ENCODE assay signal across 9 cellular contexts in the genomic region with DNA sequence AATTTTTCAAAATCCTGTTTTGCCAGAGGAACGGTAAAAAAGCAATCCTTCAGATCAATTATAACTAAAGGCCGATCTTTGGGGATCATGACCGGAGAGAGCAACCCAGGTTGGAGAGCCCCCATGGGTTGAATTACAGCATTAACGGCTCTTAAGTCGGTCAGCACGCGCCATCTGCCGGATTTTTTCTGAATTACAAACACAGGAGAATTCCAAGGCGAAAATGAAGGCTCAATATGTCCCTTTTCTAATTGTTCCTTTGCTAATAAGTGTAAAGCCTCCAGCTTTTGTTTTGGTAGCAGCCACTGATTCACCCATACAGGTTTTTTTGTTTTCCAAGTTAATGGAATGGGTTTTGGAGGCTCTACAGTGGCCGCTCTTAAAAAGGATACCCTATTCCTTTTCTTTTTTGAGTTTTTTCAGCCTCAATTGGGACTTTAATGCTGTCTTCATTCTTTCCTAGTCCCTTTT. TPM values are rescaled to one million over a fixed set of nuclear protein-coding genes. Genes with fewer than 3 reads are reported as not detected.
DNase-seq lines count a peak whose midpoint lies in the region; ATAC-seq and TF ChIP-seq lines count a peak whose summit lies in the region.
"Had no signal": no experiment of that assay in that cellular context is flagged by ENCODE, and none has a peak within 500 bp of the region (broad histone marks: within the 10 kb centered on the region; RNA-seq: fewer than 3 reads in every experiment).

No MANE protein-coding gene starts in this region.

- H3K27ac ChIP-seq in Panc1 (ENCODE audit: low read length) = no peak overlapping the region
- H3K27ac ChIP-seq in trophoblast cell (ENCODE audit: low read depth, low read length) = no peak overlapping the region
- no peak overlapping the region for H3K27ac ChIP-seq in vagina

- H3K23ac ChIP-seq in trophoblast cell (ENCODE audit: low read length) = no peak overlapping the region

- H3K4me3 Mint-ChIP-seq in Caco-2 (ENCODE audit: unreplicated experiment) = no peak overlapping the region
- H3K4me3 Mint-ChIP-seq in activated T-cell treated with anti-CD3 and anti-CD28 coated beads, Interleukin-2, amount 50 U/mL, for 4 hours = no peak overlapping the region
- H3K4me3 Mint-ChIP-seq: T-helper 1 cell treated with Interleukin-12 subunit alpha and Interleukin-12 subunit beta and Interleukin-4 antibody, amounts not matched to agents 30 μg/mL and 1 μg/mL, for 36 hours had no signal

- no peak overlapping the region for H2AK5ac ChIP-seq in trophoblast cell (ENCODE audit: low read length)

- CTCF ChIA-PET in Caco-2 (lab: Charles Lee) (no interaction called here), Panc1 (lab: Charles Lee) (no interaction called here)

- intact Hi-C loops in Caco-2 (cut with micrococcal nuclease; ENCODE audit: unreplicated experiment) (loop anchor here (1.0 kb wide), 2 partner anchors 173 to 238 kb away; no protein-coding TSS in a partner anchor), Panc1 (cut with micrococcal nuclease; ENCODE audit: unreplicated experiment) (no loop called here), vagina (cut with DNase I) (no loop called here)

- no peak overlapping the region for H4K12ac ChIP-seq in trophoblast cell (ENCODE audit: low read depth, low read length)

- no peaks in the 10 kb centered on the region for H3K27me3 Mint-ChIP-seq in Caco-2 (ENCODE audit: insufficient read depth, unreplicated experiment)
- H3K27me3 Mint-ChIP-seq in activated T-cell treated with anti-CD3 and anti-CD28 coated beads, Interleukin-2, amount 50 U/mL, for 4 hours (ENCODE audit: low read depth) = no peaks in the 10 kb centered on the region

- H3K27me3 ChIP-seq in Caco-2 (replicated peaks; ENCODE audit: control insufficient read depth, insufficient read depth, low read length) (no peaks in the 10 kb centered on the region), Panc1 (ENCODE audit: control insufficient read depth, insufficient read depth, low read length) (no peaks in the 10 kb centered on the region), trophoblast cell (ENCODE audit: insufficient read depth, low read length) (no peaks in the 10 kb centered on the region), vagina (no peaks in the 10 kb centered on the region)

- TF ChIP-seq POLR2A in vagina (IDR thresholded peaks at IDR 0.05) = no peak

- WGBS in trophoblast cell (ENCODE audit: extremely low coverage, insufficient coverage, insufficient read length) = no CpG with 5 or more reads among the region's 10 CpGs

- H3K4me1 Mint-ChIP-seq in Caco-2 (ENCODE audit: low read depth, unreplicated experiment) = peaks cover 23% of the 10 kb centered on the region
- peaks cover 13% of the 10 kb centered on the region for H3K4me1 Mint-ChIP-seq in activated T-cell treated with anti-CD3 and anti-CD28 coated beads, Interleukin-2, amount 50 U/mL, for 4 hours (ENCODE audit: low read depth)

- no peaks in the 10 kb centered on the region for H3K9me3 Mint-ChIP-seq in Caco-2 (ENCODE audit: unreplicated experiment)
- H3K9me3 Mint-ChIP-seq in activated T-cell treated with anti-CD3 and anti-CD28 coated beads, Interleukin-2, amount 50 U/mL, for 4 hours = no peaks in the 10 kb centered on the region
- H3K9me3 Mint-ChIP-seq: T-helper 1 cell treated with Interleukin-12 subunit alpha and Interleukin-12 subunit beta and Interleukin-4 antibody, amounts not matched to agents 30 μg/mL and 1 μg/mL, for 36 hours had no signal

- H3K4me1 ChIP-seq in Caco-2 (peaks cover 26% of the 10 kb centered on the region), Panc1 (ENCODE audit: control insufficient read depth, insufficient read depth, low read length) (peaks cover 5% of the 10 kb centered on the region), trophoblast cell (ENCODE audit: control insufficient read depth in 1 of 2, insufficient read depth in 2 of 2, low read length in 2 of 2) (no peaks in the 10 kb centered on the region), vagina (no peaks in the 10 kb centered on the region)

- no peak overlapping the region for H3K14ac ChIP-seq in trophoblast cell (ENCODE audit: low read length)

- no peak overlapping the region for H2BK12ac ChIP-seq in trophoblast cell (ENCODE audit: low read length)

- H3K4ac ChIP-seq in trophoblast cell (ENCODE audit: low read depth, low read length) = no peak overlapping the region

- TF ChIP-seq CTCF in Caco-2 (IDR thresholded peaks at IDR 0.05; ENCODE audit: insufficient read depth in 1 of 2, low read depth in 1 of 2, low read length in 1 of 2, severe bottlenecking in 1 of 2, unreplicated experiment in 1 of 2) = peak; percentile 59 to 80
- TF ChIP-seq CTCF in LNCAP (IDR thresholded peaks at IDR 0.05) = peak; percentile 55
- peak; percentile 86 for TF ChIP-seq CTCF in Panc1 (IDR thresholded peaks at IDR 0.05)
- peak; percentile 42 for TF ChIP-seq CTCF in foreskin fibroblast (IDR thresholded peaks at IDR 0.05; ENCODE audit: low read depth, low read length)
- TF ChIP-seq CTCF in vagina (IDR thresholded peaks at IDR 0.05) = peak; percentile 68 to 84 (median 81)

- H3K79me1 ChIP-seq in trophoblast cell (ENCODE audit: low read length) = no peaks in the 10 kb centered on the region

- no peak overlapping the region for H2BK120ac ChIP-seq in trophoblast cell (ENCODE audit: insufficient read depth, low read length, poor library complexity)

- H2BK5ac ChIP-seq in trophoblast cell (ENCODE audit: low read depth, low read length, poor library complexity) = no peak overlapping the region

- no peak overlapping the region for H4K91ac ChIP-seq in trophoblast cell (ENCODE audit: low read depth, low read length)

- no peak overlapping the region for H3K4me2 ChIP-seq in trophoblast cell (ENCODE audit: low read length)

- no peak overlapping the region for H4K8ac ChIP-seq in trophoblast cell (ENCODE audit: low read depth, low read length)

- no peaks in the 10 kb centered on the region for H3K36me3 Mint-ChIP-seq in Caco-2 (ENCODE audit: insufficient read depth, unreplicated experiment)
- H3K36me3 Mint-ChIP-seq in activated T-cell treated with anti-CD3 and anti-CD28 coated beads, Interleukin-2, amount 50 U/mL, for 4 hours (ENCODE audit: insufficient read depth) = no peaks in the 10 kb centered on the region

- no TSS peak for BruUV-seq in Caco-2 (replicated peaks; lab: Mats Ljungman, UMichigan)
- no TSS peak for BruUV-seq in Panc1 (replicated peaks; lab: Mats Ljungman, UMichigan)

- no peak overlapping the region for H3K9ac ChIP-seq in trophoblast cell (ENCODE audit: low read length)

- in situ Hi-C loops in Panc1 (cut with HindIII; ENCODE audit: low pct_unique_long_range_greater_than_20kb, low sequenced_read_pairs) = no loop called here

- no peak for ATAC-seq in Panc1
- ATAC-seq in activated T-cell treated with anti-CD3 and anti-CD28 coated beads, Interleukin-2, amount 50 U/mL, for 4 hours = no peak
- ATAC-seq in HG03378 (IDR thresholded peaks at IDR 0.05; ENCODE audit: unreplicated experiment) = no peak

- no peaks in the 10 kb centered on the region for H3K79me2 ChIP-seq in trophoblast cell (ENCODE audit: control insufficient read depth, insufficient read depth, low read length, poor library complexity)

- no peak overlapping the region for H3K18ac ChIP-seq in trophoblast cell (ENCODE audit: low read length)

- no peak overlapping the region for H3K27ac Mint-ChIP-seq in Caco-2 (ENCODE audit: unreplicated experiment)
- H3K27ac Mint-ChIP-seq: T-helper 1 cell treated with Interleukin-12 subunit alpha and Interleukin-12 subunit beta and Interleukin-4 antibody, amounts not matched to agents 30 μg/mL and 1 μg/mL, for 36 hours had no signal

- peak; percentile 62 to 77 for DNase-seq in Caco-2
- no peak for DNase-seq in Panc1 (ENCODE audit: low read depth, low spot score)
- DNase-seq in activated T-cell treated with anti-CD3 and anti-CD28 coated beads, Interleukin-2, amount 50 U/mL, for 4 hours = peak; percentile 66
- DNase-seq in foreskin fibroblast = peak in 1 of 2 donors; percentile 77
- DNase-seq in trophoblast cell = peak; percentile 59 to 88
- no peak for DNase-seq in vagina (ENCODE audit: extremely low spot score in 2 of 2)

- H2AFZ ChIP-seq in trophoblast cell (ENCODE audit: insufficient read depth, low read length, poor library complexity) = no peak overlapping the region

- POLR2A ChIA-PET in Caco-2 (lab: Charles Lee) (no interaction called here), Panc1 (lab: Charles Lee) (no interaction called here)

- no peak overlapping the region for H3K4me3 ChIP-seq in Caco-2 (ENCODE audit: low read depth, low read length)
- H3K4me3 ChIP-seq in Panc1 (ENCODE audit: low read depth in 2 of 2, low read length in 2 of 2) = no peak overlapping the region
- no peak overlapping the region for H3K4me3 ChIP-seq in foreskin fibroblast (ENCODE audit: low read depth in 1 of 2, low read length in 2 of 2)
- no peak overlapping the region for H3K4me3 ChIP-seq in trophoblast cell (ENCODE audit: low read depth, low read length)
- H3K4me3 ChIP-seq in vagina = no peak overlapping the region

- H3K9me3 ChIP-seq in Caco-2 (no peaks in the 10 kb centered on the region), Panc1 (ENCODE audit: control insufficient read depth, insufficient read depth, low read depth, low read length) (no peaks in the 10 kb centered on the region), trophoblast cell (ENCODE audit: insufficient read depth, low read depth, low read length) (no peaks in the 10 kb centered on the region), vagina (no peaks in the 10 kb centered on the region)

- H3K36me3 ChIP-seq in Caco-2 (ENCODE audit: control insufficient read depth, insufficient read depth, low read length) (no peaks in the 10 kb centered on the region), Panc1 (ENCODE audit: control insufficient read depth, insufficient read depth, low read length) (no peaks in the 10 kb centered on the region), trophoblast cell (ENCODE audit: control insufficient read depth in 1 of 2, insufficient read depth in 2 of 2, low read length in 2 of 2) (no peaks in the 10 kb centered on the region), vagina (no peaks in the 10 kb centered on the region)

RNA-seq across cellular contexts. Expression of a gene that starts 16.9 kb away (rescaled TPM):
- total RNA-seq in Caco-2 (2022) (not detected in 2 replicates), Panc1 (2021; ENCODE audit: unreplicated experiment) (not detected), vagina (not detected)
- not detected for polyA plus RNA-seq in Panc1 (2012; ENCODE audit: insufficient read length)
- not detected for total RNA-seq in activated T-cell treated with anti-CD3 and anti-CD28 coated beads, Interleukin-2, amount 50 U/mL, for 4 hours
- not detected in 2 replicates for polyA plus RNA-seq in trophoblast cell (2013)

RNA-seq across cellular contexts. Expression of a gene that starts 19.5 kb away (rescaled TPM):
- total RNA-seq in Caco-2 (2022) (103 and 110 TPM in 2 replicates), Panc1 (2021; ENCODE audit: unreplicated experiment) (109 TPM), vagina (55.7 TPM)
- 65.9 TPM for polyA plus RNA-seq in Panc1 (2012; ENCODE audit: insufficient read length)
- 100 to 1,000 TPM; 262 to 307 (median 280) TPM for total RNA-seq in activated T-cell treated with anti-CD3 and anti-CD28 coated beads, Interleukin-2, amount 50 U/mL, for 4 hours
- polyA plus RNA-seq in trophoblast cell (2013) = 49.4 and 50.1 TPM in 2 replicates

RNA-seq across cellular contexts. Expression of a gene that starts 30.4 kb away (rescaled TPM):
- total RNA-seq in Caco-2 (2022) (49.2 and 56.1 TPM in 2 replicates), Panc1 (2021; ENCODE audit: unreplicated experiment) (72.8 TPM), vagina (30.2 TPM)
- polyA plus RNA-seq in Panc1 (2012; ENCODE audit: insufficient read length) = 110 TPM
- 10 to 100 TPM; 41.9 to 46.6 (median 42.4) TPM for total RNA-seq in activated T-cell treated with anti-CD3 and anti-CD28 coated beads, Interleukin-2, amount 50 U/mL, for 4 hours
- polyA plus RNA-seq in trophoblast cell (2013) = 31.1 and 31.3 TPM in 2 replicates

Comparison
In these comparisons a context has a peak if more than half of its experiments do, and no peak if none do; other contexts are left out.
1. DNase-seq: peak in Caco-2 (2 of 2), activated T-cell treated with anti-CD3 and anti-CD28 coated beads, Interleukin-2, amount 50 U/mL, for 4 hours (single experiment) and trophoblast cell (2 of 2); none in Panc1 (single experiment) and vagina (0 of 2).
2. Peak in every context shown above with its lines, with median percentiles within 50 percentile points of each other: CTCF ChIP-seq.